ENCODE assay signal across 26 cellular contexts in the genomic region with DNA sequence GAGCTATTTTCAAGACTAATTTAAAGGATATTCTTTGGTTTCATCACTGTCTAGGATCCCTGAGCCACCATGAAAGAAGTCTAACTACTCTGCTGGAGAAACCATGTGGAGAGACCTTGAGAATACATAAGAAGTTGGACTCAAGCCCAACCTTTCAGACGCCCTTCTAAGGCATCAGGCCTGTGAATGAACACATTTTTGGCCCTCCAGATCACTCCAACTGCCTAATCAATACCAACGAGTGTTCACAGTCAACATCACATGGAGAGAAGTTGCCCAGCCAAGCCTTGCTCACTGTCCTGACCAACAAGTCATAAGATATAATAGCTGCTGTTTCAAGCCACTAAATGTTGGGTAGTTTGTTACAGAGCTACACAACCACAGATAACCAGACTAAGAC.
"Had no signal": no experiment of that assay in that cellular context is flagged by ENCODE, and none has a peak within 500 bp of the region (broad histone marks: within the 10 kb centered on the region; RNA-seq: fewer than 3 reads in every experiment).

No MANE protein-coding gene starts in this region.

- H3K9me3 ChIP-seq: esophagus muscularis mucosa, gastrocnemius medialis, mucosa of descending colon had no signal

- DNase-seq: dermis blood vessel endothelial cell; dorsolateral prefrontal cortex; effector CD4-positive, alpha-beta T cell; effector memory CD4-positive, alpha-beta T cell; foreskin fibroblast; foreskin melanocyte; gastrocnemius medialis; glutamatergic neuron; head of caudate nucleus; hypothalamus; immature natural killer cell; islet precursor cell; kidney; kidney glomerular epithelial cell; left colon; left ventricle myocardium superior; mammary epithelial cell; mesendoderm; mucosa of descending colon; naive thymus-derived CD4-positive, alpha-beta T cell had no signal

- H3K4me3 Mint-ChIP-seq: immature natural killer cell; memory B cell; naive thymus-derived CD4-positive, alpha-beta T cell had no signal

- H3K36me3 ChIP-seq: esophagus muscularis mucosa, gastrocnemius medialis had no signal

- H3K4me3 ChIP-seq: coronary artery, dorsolateral prefrontal cortex, esophagus muscularis mucosa, gastrocnemius medialis, hepatocyte, lung, mucosa of descending colon had no signal

- H3K27ac ChIP-seq: coronary artery, dorsolateral prefrontal cortex, esophagus muscularis mucosa, gastrocnemius medialis, hepatocyte had no signal

- ATAC-seq: gastrocnemius medialis; left colon; left lobe of liver; left ventricle myocardium superior; mucosa of descending colon; naive thymus-derived CD4-positive, alpha-beta T cell had no signal

- H3K27ac Mint-ChIP-seq: immature natural killer cell; memory B cell; naive thymus-derived CD4-positive, alpha-beta T cell had no signal

- H3K9me3 Mint-ChIP-seq: immature natural killer cell, memory B cell had no signal

- H3K36me3 Mint-ChIP-seq: memory B cell; naive thymus-derived CD4-positive, alpha-beta T cell had no signal

- H3K4me1 Mint-ChIP-seq: memory B cell; naive thymus-derived CD4-positive, alpha-beta T cell had no signal

- H3K27me3 ChIP-seq: dorsolateral prefrontal cortex, esophagus muscularis mucosa, gastrocnemius medialis, hepatocyte had no signal

- H3K4me1 ChIP-seq: gastrocnemius medialis had no signal
